Comparison of ENCODE assay signal across 13 cellular contexts in genomic region chr2:95645312-95645711, GRCh38. TPM values are rescaled to one million over a fixed set of nuclear protein-coding genes. Genes with fewer than 3 reads are reported as not detected.
"Had no signal": no experiment of that assay in that cellular context is flagged by ENCODE, and none has a peak within 500 bp of the region (broad histone marks: within the 10 kb centered on the region; RNA-seq: fewer than 3 reads in every experiment).

No MANE protein-coding gene starts in this region.

RNA-seq across cellular contexts. Expression of gene TRIM43, which starts 53.5 kb away (rescaled TPM):
- total RNA-seq: stomach, subcutaneous adipose tissue, suprapubic skin, temporal lobe, thoracic aorta, thyroid gland, tibial nerve, transverse colon, upper lobe of left lung, upper lobe of right lung, ureter, urinary bladder, vagina had no signal
- polyA plus RNA-seq: urinary bladder had no signal
